Comparison of ENCODE assay signal across 9 cellular contexts in genomic region chr1:156465747-156466365, GRCh38. TPM values are rescaled to one million over a fixed set of nuclear protein-coding genes. Genes with fewer than 3 reads are reported as not detected.
DNase-seq lines count a peak whose midpoint lies in the region; ATAC-seq and TF ChIP-seq lines count a peak whose summit lies in the region.
"Had no signal": no experiment of that assay in that cellular context is flagged by ENCODE, and none has a peak within 500 bp of the region (broad histone marks: within the 10 kb centered on the region; RNA-seq: fewer than 3 reads in every experiment).

No MANE protein-coding gene starts in this region.

- no peaks in the 10 kb centered on the region for H3K27me3 ChIP-seq in esophagus muscularis mucosa

- intact Hi-C loops in OCI-LY7 (cut with micrococcal nuclease; ENCODE audit: unreplicated experiment), result no loop called here
- intact Hi-C loops in esophagus muscularis mucosa (cut with DNase I), result no loop called here

- H3K4me3 Mint-ChIP-seq in stimulated activated effector memory CD8-positive, alpha-beta T cell treated with anti-CD3 and anti-CD28 coated beads, Interleukin-12 subunit alpha, Interleukin-12 subunit beta, amount 100 ng/mL, for 72 hours, result no peak overlapping the region
- H3K4me3 Mint-ChIP-seq: mesothelial cell of epicardium had no signal

- peaks cover 80% of the 10 kb centered on the region for H3K36me3 Mint-ChIP-seq in stimulated activated effector memory CD8-positive, alpha-beta T cell treated with anti-CD3 and anti-CD28 coated beads, Interleukin-12 subunit alpha, Interleukin-12 subunit beta, amount 100 ng/mL, for 72 hours

- peak; percentile 16 for DNase-seq in NCI-H748 (lab: John Stamatoyannopoulos, UW; ENCODE audit: unreplicated experiment)
- DNase-seq in NCI-H748 treated with DMSO at 0.1 percent for 48 hours (lab: John Stamatoyannopoulos, UW), result no peak
- peak; percentile 39 for DNase-seq in OCI-LY7 (ENCODE audit: low spot score)
- DNase-seq in esophagus muscularis mucosa (ENCODE audit: extremely low spot score), result no peak
- no peak for DNase-seq in stimulated activated effector memory CD8-positive, alpha-beta T cell treated with anti-CD3 and anti-CD28 coated beads, Interleukin-12 subunit alpha, Interleukin-12 subunit beta, amount 100 ng/mL, for 72 hours (ENCODE audit: low spot score in 2 of 2)
- DNase-seq in kidney tubule cell (ENCODE audit: low spot score), result no peak
- no peak for DNase-seq in HT-29 (ENCODE audit: low spot score)

- H4K20me1 ChIP-seq in OCI-LY7 (ENCODE audit: insufficient read depth, low read length), result no peaks in the 10 kb centered on the region

- no peak for TF ChIP-seq EP300 in esophagus muscularis mucosa (IDR thresholded peaks at IDR 0.05)

- H3K4me1 Mint-ChIP-seq in stimulated activated effector memory CD8-positive, alpha-beta T cell treated with anti-CD3 and anti-CD28 coated beads, Interleukin-12 subunit alpha, Interleukin-12 subunit beta, amount 100 ng/mL, for 72 hours, result peaks cover 36% of the 10 kb centered on the region

- POLR2A ChIA-PET in OCI-LY7 (lab: Charles Lee), result interaction anchor here (0.6 kb wide), 1 partner anchor 192 kb away, joined by 5 read pairs; no protein-coding TSS in a partner anchor

- H3K9me3 Mint-ChIP-seq in stimulated activated effector memory CD8-positive, alpha-beta T cell treated with anti-CD3 and anti-CD28 coated beads, Interleukin-12 subunit alpha, Interleukin-12 subunit beta, amount 100 ng/mL, for 72 hours, result no peaks in the 10 kb centered on the region
- H3K9me3 Mint-ChIP-seq: mesothelial cell of epicardium had no signal

- H3K4me1 ChIP-seq in OCI-LY7 (ENCODE audit: insufficient read depth, low read length, poor library complexity, severe bottlenecking), result no peaks in the 10 kb centered on the region
- peaks cover 73 to 87% (median 82%) of the 10 kb centered on the region in 4 donors for H3K4me1 ChIP-seq in esophagus muscularis mucosa

- H3K4me3 ChIP-seq in OCI-LY7 (ENCODE audit: low read depth, low read length, poor library complexity, severe bottlenecking) (no peak overlapping the region), esophagus muscularis mucosa (no peak overlapping the region)

- peak; percentile 69 for TF ChIP-seq CTCF in OCI-LY7 (conservative IDR thresholded peaks at IDR 0.05; ENCODE audit: low read length)
- peak in 1 of 3 experiments; percentile 13 for TF ChIP-seq CTCF in esophagus muscularis mucosa (IDR thresholded peaks at IDR 0.05)

- CTCF ChIA-PET in OCI-LY7 (lab: Charles Lee; ENCODE audit: unreplicated experiment), result interaction anchor here (1.1 kb wide), 1 partner anchor 19 kb away, joined by 3 read pairs; no protein-coding TSS in a partner anchor

- H3K27ac Mint-ChIP-seq in stimulated activated effector memory CD8-positive, alpha-beta T cell treated with anti-CD3 and anti-CD28 coated beads, Interleukin-12 subunit alpha, Interleukin-12 subunit beta, amount 100 ng/mL, for 72 hours, result peak overlapping the region; percentile 81
- H3K27ac Mint-ChIP-seq: mesothelial cell of epicardium had no signal

- H3K27ac ChIP-seq in OCI-LY7 (ENCODE audit: low read depth, low read length, poor library complexity, severe bottlenecking) (no peak overlapping the region), esophagus muscularis mucosa (replicated peaks in 1 of 4) (peak overlapping the region; percentile 80 to 100 (median 97))

- no peak for TF ChIP-seq POLR2A in esophagus muscularis mucosa (IDR thresholded peaks at IDR 0.05; ENCODE audit: low read depth)

- 48% methylated on average over 15 of the region's 17 CpGs for WGBS in esophagus muscularis mucosa

- H3K9me3 ChIP-seq in OCI-LY7 (ENCODE audit: low read length) (no peaks in the 10 kb centered on the region), esophagus muscularis mucosa (no peaks in the 10 kb centered on the region)

- H3K79me2 ChIP-seq in OCI-LY7 (ENCODE audit: insufficient read depth, low read depth, low read length), result no peaks in the 10 kb centered on the region

- no peak for ATAC-seq in stimulated activated effector memory CD8-positive, alpha-beta T cell treated with anti-CD3 and anti-CD28 coated beads, Interleukin-12 subunit alpha, Interleukin-12 subunit beta, amount 100 ng/mL, for 72 hours
- ATAC-seq in GM21526 (IDR thresholded peaks at IDR 0.05; ENCODE audit: low FRiP score, unreplicated experiment), result no peak

- no peak overlapping the region for H3K4me2 ChIP-seq in OCI-LY7 (ENCODE audit: low read length)

- H3K9me2 ChIP-seq in OCI-LY7 (ENCODE audit: insufficient read depth, low read length), result no peaks in the 10 kb centered on the region

- no peak overlapping the region for H2AFZ ChIP-seq in OCI-LY7 (ENCODE audit: low read length)

- BruUV-seq in OCI-LY7 (replicated peaks; lab: Mats Ljungman, UMichigan), result no TSS peak

- H3K36me3 ChIP-seq in OCI-LY7 (ENCODE audit: insufficient read depth, low read length) (peaks cover 60% of the 10 kb centered on the region), esophagus muscularis mucosa (peaks cover 42 to 61% (median 56%) of the 10 kb centered on the region in 4 donors)

RNA-seq across cellular contexts. Expression of gene MEF2D, which starts 34.7 kb away (rescaled TPM):
- 23.4 and 42.7 TPM in 2 replicates for total RNA-seq in OCI-LY7 (2014; rRNA removed; shearing (Covaris generic))
- 92.3 and 101 TPM in 2 replicates for total RNA-seq in OCI-LY7 (2022)
- 100 to 1,000 TPM in 3 of 4 donors, 10 to 100 TPM in 1; 78.0 to 138 (median 115) TPM for total RNA-seq in esophagus muscularis mucosa
- 17.8 and 27.4 TPM in 2 replicates for total RNA-seq in HT-29 (2014; rRNA removed; shearing (Covaris generic))

Comparison
In these comparisons a context has a peak if more than half of its experiments do, and no peak if none do; other contexts are left out.
1. DNase-seq: peak in NCI-H748 (single experiment) and OCI-LY7 (single experiment); none in NCI-H748 treated with DMSO at 0.1 percent for 48 hours (single experiment), esophagus muscularis mucosa (single experiment), stimulated activated effector memory CD8-positive, alpha-beta T cell treated with anti-CD3 and anti-CD28 coated beads, Interleukin-12 subunit alpha, Interleukin-12 subunit beta, amount 100 ng/mL, for 72 hours (0 of 2), kidney tubule cell (single experiment) and HT-29 (single experiment).